In genomic region chr3:46923559-46924350, GRCh38 we compare ENCODE assay signal across 1 cellular context.
TF ChIP-seq lines count a peak whose summit lies in the region.

No MANE protein-coding gene starts in this region.

TF ChIP-seq in IMR-90, 13 proteins besides CTCF, POLR2A, EP300 and RAD21:
- TF ChIP-seq SMC3 (IDR thresholded peaks at IDR 0.05; ENCODE audit: low read depth, low read length) (peak; percentile 56), RFX5 (IDR thresholded peaks at IDR 0.05; ENCODE audit: low read depth, low read length) (no peak)
